ENCODE assay signal across 1 cellular context in genomic region chr19:30097746-30098280, GRCh38.
TF ChIP-seq lines count a peak whose summit lies in the region.

No MANE protein-coding gene starts in this region.

TF ChIP-seq in WTC11, 78 proteins besides CTCF, POLR2A, EP300 and RAD21 (continued from another document):
- TF ChIP-seq MLX (CRISPR knock-in tag; IDR thresholded peaks at IDR 0.05), result no peak
- TF ChIP-seq MYBL2 (CRISPR knock-in tag; IDR thresholded peaks at IDR 0.05), result no peak
TF ChIP-seq in WTC11: peak in this region for 0.
